ENCODE assay signal across 1 cellular context in the genomic region with DNA sequence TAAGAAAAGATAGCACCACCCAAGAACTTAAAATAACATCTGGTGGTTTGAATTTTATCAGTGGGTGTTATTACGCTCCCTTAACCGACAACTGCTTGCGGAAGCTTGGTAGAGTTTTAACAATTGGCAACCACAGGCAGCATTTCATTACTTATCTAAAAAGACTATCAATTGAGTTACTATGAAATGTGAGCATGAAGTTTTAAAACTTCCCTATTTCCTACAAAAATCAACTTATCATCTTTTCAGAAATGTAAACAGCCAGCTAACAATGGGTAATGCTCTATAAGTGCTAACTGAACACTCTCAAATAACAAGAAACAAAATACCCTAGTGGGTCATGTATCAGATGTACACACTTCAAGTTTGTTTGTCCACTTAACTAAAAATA.
TF ChIP-seq lines count a peak whose summit lies in the region.

No MANE protein-coding gene starts in this region.

TF ChIP-seq in K562, 482 proteins besides CTCF, POLR2A, EP300 and RAD21 (continued from another document):
- TF ChIP-seq, protein P1, sequence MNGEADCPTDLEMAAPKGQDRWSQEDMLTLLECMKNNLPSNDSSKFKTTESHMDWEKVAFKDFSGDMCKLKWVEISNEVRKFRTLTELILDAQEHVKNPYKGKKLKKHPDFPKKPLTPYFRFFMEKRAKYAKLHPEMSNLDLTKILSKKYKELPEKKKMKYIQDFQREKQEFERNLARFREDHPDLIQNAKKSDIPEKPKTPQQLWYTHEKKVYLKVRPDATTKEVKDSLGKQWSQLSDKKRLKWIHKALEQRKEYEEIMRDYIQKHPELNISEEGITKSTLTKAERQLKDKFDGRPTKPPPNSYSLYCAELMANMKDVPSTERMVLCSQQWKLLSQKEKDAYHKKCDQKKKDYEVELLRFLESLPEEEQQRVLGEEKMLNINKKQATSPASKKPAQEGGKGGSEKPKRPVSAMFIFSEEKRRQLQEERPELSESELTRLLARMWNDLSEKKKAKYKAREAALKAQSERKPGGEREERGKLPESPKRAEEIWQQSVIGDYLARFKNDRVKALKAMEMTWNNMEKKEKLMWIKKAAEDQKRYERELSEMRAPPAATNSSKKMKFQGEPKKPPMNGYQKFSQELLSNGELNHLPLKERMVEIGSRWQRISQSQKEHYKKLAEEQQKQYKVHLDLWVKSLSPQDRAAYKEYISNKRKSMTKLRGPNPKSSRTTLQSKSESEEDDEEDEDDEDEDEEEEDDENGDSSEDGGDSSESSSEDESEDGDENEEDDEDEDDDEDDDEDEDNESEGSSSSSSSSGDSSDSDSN (IDR thresholded peaks at IDR 0.05; ENCODE audit: borderline replicate concordance in 1 of 2, low read depth in 2 of 2, low read length in 2 of 2) = no peak
- peak in 1 of 2 experiments; percentile 51; a peak in 1 of 4 replicates for TF ChIP-seq RCOR1 (IDR thresholded peaks at IDR 0.05; ENCODE audit: borderline replicate concordance in 1 of 2, low read depth in 2 of 2, low read length in 2 of 2)
- TF ChIP-seq ATF7 (IDR thresholded peaks at IDR 0.05) = 0 out of 2 replicates have a peak, but pooled peaks have one; percentile 18
- TF ChIP-seq, protein P2, sequence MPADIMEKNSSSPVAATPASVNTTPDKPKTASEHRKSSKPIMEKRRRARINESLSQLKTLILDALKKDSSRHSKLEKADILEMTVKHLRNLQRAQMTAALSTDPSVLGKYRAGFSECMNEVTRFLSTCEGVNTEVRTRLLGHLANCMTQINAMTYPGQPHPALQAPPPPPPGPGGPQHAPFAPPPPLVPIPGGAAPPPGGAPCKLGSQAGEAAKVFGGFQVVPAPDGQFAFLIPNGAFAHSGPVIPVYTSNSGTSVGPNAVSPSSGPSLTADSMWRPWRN (IDR thresholded peaks at IDR 0.05; ENCODE audit: low read depth) = peak; percentile 75
- TF ChIP-seq ELK1 (CRISPR knock-in tag; IDR thresholded peaks at IDR 0.05) = no peak
- peak; percentile 38 for TF ChIP-seq TCF3 (CRISPR knock-in tag; IDR thresholded peaks at IDR 0.05)
- TF ChIP-seq, protein P3, sequence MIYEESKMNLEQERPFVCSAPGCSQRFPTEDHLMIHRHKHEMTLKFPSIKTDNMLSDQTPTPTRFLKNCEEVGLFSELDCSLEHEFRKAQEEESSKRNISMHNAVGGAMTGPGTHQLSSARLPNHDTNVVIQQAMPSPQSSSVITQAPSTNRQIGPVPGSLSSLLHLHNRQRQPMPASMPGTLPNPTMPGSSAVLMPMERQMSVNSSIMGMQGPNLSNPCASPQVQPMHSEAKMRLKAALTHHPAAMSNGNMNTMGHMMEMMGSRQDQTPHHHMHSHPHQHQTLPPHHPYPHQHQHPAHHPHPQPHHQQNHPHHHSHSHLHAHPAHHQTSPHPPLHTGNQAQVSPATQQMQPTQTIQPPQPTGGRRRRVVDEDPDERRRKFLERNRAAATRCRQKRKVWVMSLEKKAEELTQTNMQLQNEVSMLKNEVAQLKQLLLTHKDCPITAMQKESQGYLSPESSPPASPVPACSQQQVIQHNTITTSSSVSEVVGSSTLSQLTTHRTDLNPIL (CRISPR knock-in tag; IDR thresholded peaks at IDR 0.05) = no peak
- TF ChIP-seq ZNF766 (CRISPR knock-in tag; conservative IDR thresholded peaks at IDR 0.05) = 0 out of 2 replicates have a peak, but pooled peaks have one; percentile 31
- no peak for TF ChIP-seq SIN3A (IDR thresholded peaks at IDR 0.05; ENCODE audit: borderline replicate concordance in 2 of 2, control insufficient read depth in 1 of 2, low read depth in 2 of 2, low read length in 2 of 2)
- peak; percentile 54; the same call in 1 of the 2 replicates for TF ChIP-seq KLF16 (IDR thresholded peaks at IDR 0.05)
- TF ChIP-seq SRSF9 (IDR thresholded peaks at IDR 0.05; ENCODE audit: borderline replicate concordance, low read depth, low read length) = no peak
TF ChIP-seq in K562: peak in this region for 42.
